In genomic region chr3:184952671-184953070, GRCh38 we compare ENCODE assay signal across 1 cellular context.
TF ChIP-seq lines count a peak whose summit lies in the region.

No MANE protein-coding gene starts in this region.

TF ChIP-seq in IMR-90, 13 proteins besides CTCF, POLR2A, EP300 and RAD21:
- TF ChIP-seq, protein P1, sequence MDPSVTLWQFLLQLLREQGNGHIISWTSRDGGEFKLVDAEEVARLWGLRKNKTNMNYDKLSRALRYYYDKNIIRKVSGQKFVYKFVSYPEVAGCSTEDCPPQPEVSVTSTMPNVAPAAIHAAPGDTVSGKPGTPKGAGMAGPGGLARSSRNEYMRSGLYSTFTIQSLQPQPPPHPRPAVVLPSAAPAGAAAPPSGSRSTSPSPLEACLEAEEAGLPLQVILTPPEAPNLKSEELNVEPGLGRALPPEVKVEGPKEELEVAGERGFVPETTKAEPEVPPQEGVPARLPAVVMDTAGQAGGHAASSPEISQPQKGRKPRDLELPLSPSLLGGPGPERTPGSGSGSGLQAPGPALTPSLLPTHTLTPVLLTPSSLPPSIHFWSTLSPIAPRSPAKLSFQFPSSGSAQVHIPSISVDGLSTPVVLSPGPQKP (IDR thresholded peaks at IDR 0.05; ENCODE audit: borderline replicate concordance, low read depth, low read length) = no peak
- TF ChIP-seq NFE2L2 (IDR thresholded peaks at IDR 0.05; ENCODE audit: low read depth, low read length) (no peak), MAFK (IDR thresholded peaks at IDR 0.05; ENCODE audit: low read depth, low read length) (no peak), CEBPB (IDR thresholded peaks at IDR 0.05; ENCODE audit: low read depth, low read length) (no peak), CHD1 (IDR thresholded peaks at IDR 0.05; ENCODE audit: low read depth, low read length) (no peak), RFX5 (IDR thresholded peaks at IDR 0.05; ENCODE audit: low read depth, low read length) (no peak), FOS (IDR thresholded peaks at IDR 0.05; ENCODE audit: low read depth, low read length) (no peak), MXI1 (IDR thresholded peaks at IDR 0.05; ENCODE audit: borderline replicate concordance, low read depth, low read length) (no peak), RCOR1 (IDR thresholded peaks at IDR 0.05; ENCODE audit: insufficient replicate concordance, low read length) (no peak), MAZ (IDR thresholded peaks at IDR 0.05; ENCODE audit: borderline replicate concordance, low read depth, low read length) (no peak), BHLHE40 (IDR thresholded peaks at IDR 0.05; ENCODE audit: low read depth, low read length) (no peak), SMC3 (IDR thresholded peaks at IDR 0.05; ENCODE audit: low read depth, low read length) (no peak)
- TF ChIP-seq, protein P2, sequence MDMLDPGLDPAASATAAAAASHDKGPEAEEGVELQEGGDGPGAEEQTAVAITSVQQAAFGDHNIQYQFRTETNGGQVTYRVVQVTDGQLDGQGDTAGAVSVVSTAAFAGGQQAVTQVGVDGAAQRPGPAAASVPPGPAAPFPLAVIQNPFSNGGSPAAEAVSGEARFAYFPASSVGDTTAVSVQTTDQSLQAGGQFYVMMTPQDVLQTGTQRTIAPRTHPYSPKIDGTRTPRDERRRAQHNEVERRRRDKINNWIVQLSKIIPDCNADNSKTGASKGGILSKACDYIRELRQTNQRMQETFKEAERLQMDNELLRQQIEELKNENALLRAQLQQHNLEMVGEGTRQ (IDR thresholded peaks at IDR 0.05; ENCODE audit: low read depth, low read length) = no peak
